In the genomic region with DNA sequence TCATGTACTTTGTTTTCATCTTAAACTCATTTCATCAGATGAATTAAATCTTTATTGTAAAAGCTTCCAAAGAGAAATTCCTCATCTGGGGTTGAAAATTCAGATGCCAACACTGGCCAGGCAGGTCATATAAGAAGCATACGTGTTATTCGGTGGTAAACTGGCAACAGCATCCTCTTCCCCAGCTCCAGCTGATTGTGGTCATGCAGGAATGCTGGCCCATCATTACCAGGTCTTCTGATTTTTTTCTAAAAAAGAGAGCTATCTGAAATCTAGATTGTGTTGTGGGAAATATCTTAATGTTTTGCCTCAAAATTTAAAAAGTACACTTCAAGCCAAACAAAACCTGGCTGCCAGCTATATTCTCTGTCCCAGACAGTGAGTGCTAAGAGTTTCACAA, we compare ENCODE assay signal across 34 cellular contexts.
"Had no signal": no experiment of that assay in that cellular context is flagged by ENCODE, and none has a peak within 500 bp of the region (broad histone marks: within the 10 kb centered on the region; RNA-seq: fewer than 3 reads in every experiment).

No MANE protein-coding gene starts in this region.

- H3K4me3 ChIP-seq: body of pancreas, esophagus squamous epithelium had no signal

- H3K27me3 ChIP-seq: body of pancreas, esophagus squamous epithelium had no signal

- H3K27ac ChIP-seq: body of pancreas, epithelial cell of prostate, esophagus squamous epithelium, WERI-Rb-1 had no signal

- H3K27me3 Mint-ChIP-seq: activated B cell treated with CpG ODN at 0.5 μM for 24 hours; activated CD8-positive, alpha-beta T cell treated with anti-CD3 and anti-CD28 coated beads for 36 hours; activated naive CD8-positive, alpha-beta T cell; activated T-helper 17 cell treated with anti-CD3 and anti-CD28 coated beads, Interleukin-2, amount 50 U/mL, for 72 hours; effector memory CD8-positive, alpha-beta T cell; T-helper 17 cell had no signal

- H3K36me3 ChIP-seq: esophagus squamous epithelium, WERI-Rb-1 had no signal

- H3K4me1 Mint-ChIP-seq: activated B cell treated with CpG ODN at 0.5 μM for 24 hours; activated T-helper 17 cell treated with anti-CD3 and anti-CD28 coated beads, Interleukin-2, amount 50 U/mL, for 72 hours; T-helper 17 cell had no signal

- H3K27ac Mint-ChIP-seq: activated B cell treated with CpG ODN at 0.5 μM for 24 hours; activated CD8-positive, alpha-beta T cell treated with anti-CD3 and anti-CD28 coated beads for 36 hours; activated naive CD8-positive, alpha-beta T cell; activated T-helper 17 cell treated with anti-CD3 and anti-CD28 coated beads, Interleukin-2, amount 50 U/mL, for 72 hours; effector memory CD8-positive, alpha-beta T cell; T-helper 17 cell; T-helper 2 cell treated with Interferon-gamma antibody and Interleukin-4, amounts not matched to agents 5 μg/mL and 100 μg/mL, for 36 hours had no signal

- DNase-seq: activated B cell treated with CpG ODN at 0.5 μM for 24 hours; activated CD4-positive, alpha-beta T cell treated with anti-CD3 and anti-CD28 coated beads for 48 hours; activated CD4-positive, alpha-beta T cell treated with anti-CD3 and anti-CD28 coated beads, Interleukin-2, amount 50 U/mL, for 1 hour; activated CD4-positive, alpha-beta T cell treated with anti-CD3 and anti-CD28 coated beads, Interleukin-2, amount 50 U/mL, for 48 hours; activated CD8-positive, alpha-beta memory T cell treated with anti-CD3 and anti-CD28 coated beads for 24 hours; activated CD8-positive, alpha-beta T cell treated with anti-CD3 and anti-CD28 coated beads for 36 hours; activated effector memory CD4-positive, alpha-beta T cell treated with Interleukin-2 at 50 U/mL for 16 hours; activated gamma-delta T cell treated with Interleukin-2 at 50 U/mL for 16 hours; activated naive CD4-positive, alpha-beta T cell treated with anti-CD3 and anti-CD28 coated beads, Interleukin-2, amount 50 U/mL, for 16 hours; activated naive CD4-positive, alpha-beta T cell treated with Interleukin-2 at 50 U/mL for 16 hours; activated T-cell treated with anti-CD3 and anti-CD28 coated beads, Interleukin-2, amount 50 U/mL, for 4 hours; amniotic stem cell; aorta; body of pancreas; caudate nucleus; cortex of kidney; dermis blood vessel endothelial cell; effector CD4-positive, alpha-beta T cell; effector memory CD8-positive, alpha-beta T cell; esophagus squamous epithelium; foreskin fibroblast; head of caudate nucleus; T-helper 17 cell; T1000; WERI-Rb-1 had no signal

- H3K9me3 Mint-ChIP-seq: activated B cell treated with CpG ODN at 0.5 μM for 24 hours; activated CD8-positive, alpha-beta T cell treated with anti-CD3 and anti-CD28 coated beads for 36 hours; activated T-cell treated with anti-CD3 and anti-CD28 coated beads, Interleukin-2, amount 50 U/mL, for 4 hours; activated T-helper 17 cell treated with anti-CD3 and anti-CD28 coated beads, Interleukin-2, amount 50 U/mL, for 72 hours; effector memory CD8-positive, alpha-beta T cell; T-helper 2 cell treated with Interferon-gamma antibody and Interleukin-4, amounts not matched to agents 5 μg/mL and 100 μg/mL, for 36 hours had no signal

- FAIRE-seq: colon, endometrium, endothelial cell of umbilical vein, frontal cortex had no signal

- H3K4me3 Mint-ChIP-seq: activated B cell treated with CpG ODN at 0.5 μM for 24 hours; activated CD8-positive, alpha-beta T cell treated with anti-CD3 and anti-CD28 coated beads for 36 hours; activated naive CD8-positive, alpha-beta T cell; activated T-cell treated with anti-CD3 and anti-CD28 coated beads, Interleukin-2, amount 50 U/mL, for 4 hours; activated T-helper 17 cell treated with anti-CD3 and anti-CD28 coated beads, Interleukin-2, amount 50 U/mL, for 72 hours; effector memory CD8-positive, alpha-beta T cell; T-helper 17 cell; T-helper 2 cell treated with Interferon-gamma antibody and Interleukin-4, amounts not matched to agents 5 μg/mL and 100 μg/mL, for 36 hours had no signal

- ATAC-seq: activated CD4-positive, CD25-positive, alpha-beta regulatory T cell treated with anti-CD3 and anti-CD28 coated beads, Interleukin-2, amount 50 U/mL, for 24 hours; activated CD8-positive, alpha-beta T cell treated with anti-CD3 and anti-CD28 coated beads for 36 hours; activated T-cell treated with anti-CD3 and anti-CD28 coated beads, Interleukin-2, amount 50 U/mL, for 4 hours; activated T-helper 17 cell treated with anti-CD3 and anti-CD28 coated beads, Interleukin-2, amount 50 U/mL, for 72 hours; body of pancreas; effector memory CD8-positive, alpha-beta T cell; T-helper 17 cell had no signal
